ENCODE assay signal across 20 cellular contexts in the genomic region with DNA sequence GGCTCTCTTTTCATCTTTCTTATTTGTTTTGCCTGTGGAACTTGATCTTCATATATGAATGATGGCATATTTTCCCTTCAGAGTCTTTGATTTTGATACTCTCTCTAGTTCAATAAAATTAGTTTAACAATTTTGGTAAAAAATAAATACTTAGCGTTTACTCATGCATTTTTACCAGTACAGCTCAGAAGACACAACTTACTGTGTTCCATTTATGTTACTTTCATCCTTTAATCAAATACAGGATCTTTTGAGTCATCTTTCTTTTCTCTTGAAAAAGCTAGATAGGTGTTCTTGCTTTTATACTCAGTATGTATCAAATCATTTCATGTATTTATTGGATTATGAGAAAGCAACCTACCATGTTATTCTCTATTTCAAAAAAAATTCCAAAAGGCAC.
"Had no signal": no experiment of that assay in that cellular context is flagged by ENCODE, and none has a peak within 500 bp of the region (broad histone marks: within the 10 kb centered on the region; RNA-seq: fewer than 3 reads in every experiment).

No MANE protein-coding gene starts in this region.

- ATAC-seq: body of pancreas; stimulated activated naive CD8-positive, alpha-beta T cell treated with anti-CD3 and anti-CD28 coated beads, Interleukin-15, Interleukin-2, amounts not matched to agents 100 U/mL and 50 U/mL, for 24 hours had no signal

- H3K9me3 Mint-ChIP-seq: activated naive CD8-positive, alpha-beta T cell treated with anti-CD3 and anti-CD28 coated beads, Interleukin-2, amount 10 ng/mL, durations not matched to agents 7 days and 5 days; activated T-helper 1 cell treated with anti-CD3 and anti-CD28 coated beads, Interleukin-12 subunit alpha, Interleukin-12 subunit beta, Interleukin-2, Interleukin-4 antibody, amounts not matched to agents 30 ng/mL and 10 ng/mL and 1 ng/mL, durations not matched to agents 14 hours and 24 hours and 36 hours; immature natural killer cell; neural crest cell had no signal

- H3K4me2 ChIP-seq: SK-N-SH had no signal

- H3K4me3 Mint-ChIP-seq: activated naive CD8-positive, alpha-beta T cell treated with anti-CD3 and anti-CD28 coated beads, Interleukin-2, amount 10 ng/mL, durations not matched to agents 7 days and 5 days; activated T-helper 1 cell treated with anti-CD3 and anti-CD28 coated beads, Interleukin-12 subunit alpha, Interleukin-12 subunit beta, Interleukin-2, Interleukin-4 antibody, amounts not matched to agents 30 ng/mL and 10 ng/mL and 1 ng/mL, durations not matched to agents 14 hours and 24 hours and 36 hours; immature natural killer cell; neural crest cell had no signal

- H3K27ac ChIP-seq: body of pancreas, dorsolateral prefrontal cortex, left ventricle myocardium inferior, suprapubic skin, transverse colon, uterus had no signal

- H3K9me3 ChIP-seq: body of pancreas, left ventricle myocardium inferior, SK-N-SH, suprapubic skin, transverse colon, uterus had no signal

- H3K36me3 ChIP-seq: left ventricle myocardium inferior, suprapubic skin, transverse colon, uterus had no signal

- H3K4me1 Mint-ChIP-seq: neural crest cell had no signal

- H3K27me3 ChIP-seq: body of pancreas, uterus had no signal

- H3K27me3 Mint-ChIP-seq: activated naive CD8-positive, alpha-beta T cell treated with anti-CD3 and anti-CD28 coated beads, Interleukin-2, amount 10 ng/mL, durations not matched to agents 7 days and 5 days had no signal

- DNase-seq: activated CD4-positive, alpha-beta T cell treated with anti-CD3 and anti-CD28 coated beads, Interleukin-2, amount 50 U/mL, for 4 hours; activated CD4-positive, CD25-positive, alpha-beta regulatory T cell treated with anti-CD3 and anti-CD28 coated beads, Interleukin-2, amount 50 U/mL, for 72 hours; activated naive CD8-positive, alpha-beta T cell treated with anti-CD3 and anti-CD28 coated beads, Interleukin-2, amount 10 ng/mL, durations not matched to agents 7 days and 5 days; body of pancreas; dorsolateral prefrontal cortex; immature natural killer cell; kidney glomerular epithelial cell; left ventricle myocardium inferior; mammary epithelial cell; midbrain; SK-N-SH; stimulated activated CD4-positive, alpha-beta T cell treated with anti-CD3 and anti-CD28 coated beads, Interleukin-12 subunit alpha, Interleukin-12 subunit beta, amount 100 ng/mL, for 4 hours; stimulated activated CD4-positive, alpha-beta T cell treated with anti-CD3 and anti-CD28 coated beads, Interleukin-2, amount 100 ng/mL, for 24 hours; stimulated activated naive CD8-positive, alpha-beta T cell treated with anti-CD3 and anti-CD28 coated beads, Interleukin-15, Interleukin-2, amounts not matched to agents 100 U/mL and 50 U/mL, for 24 hours; T1000; transverse colon; uterus had no signal

- H3K4me1 ChIP-seq: body of pancreas, left ventricle myocardium inferior, suprapubic skin, transverse colon, uterus had no signal

- H3K27ac Mint-ChIP-seq: activated naive CD8-positive, alpha-beta T cell treated with anti-CD3 and anti-CD28 coated beads, Interleukin-2, amount 10 ng/mL, durations not matched to agents 7 days and 5 days; activated T-helper 1 cell treated with anti-CD3 and anti-CD28 coated beads, Interleukin-12 subunit alpha, Interleukin-12 subunit beta, Interleukin-2, Interleukin-4 antibody, amounts not matched to agents 30 ng/mL and 10 ng/mL and 1 ng/mL, durations not matched to agents 14 hours and 24 hours and 36 hours; immature natural killer cell had no signal

- H3K4me3 ChIP-seq: body of pancreas, dorsolateral prefrontal cortex, left ventricle myocardium inferior, suprapubic skin, transverse colon, uterus had no signal

- H3K9ac ChIP-seq: SK-N-SH had no signal
